Comparison of ENCODE assay signal across 29 cellular contexts in the genomic region with DNA sequence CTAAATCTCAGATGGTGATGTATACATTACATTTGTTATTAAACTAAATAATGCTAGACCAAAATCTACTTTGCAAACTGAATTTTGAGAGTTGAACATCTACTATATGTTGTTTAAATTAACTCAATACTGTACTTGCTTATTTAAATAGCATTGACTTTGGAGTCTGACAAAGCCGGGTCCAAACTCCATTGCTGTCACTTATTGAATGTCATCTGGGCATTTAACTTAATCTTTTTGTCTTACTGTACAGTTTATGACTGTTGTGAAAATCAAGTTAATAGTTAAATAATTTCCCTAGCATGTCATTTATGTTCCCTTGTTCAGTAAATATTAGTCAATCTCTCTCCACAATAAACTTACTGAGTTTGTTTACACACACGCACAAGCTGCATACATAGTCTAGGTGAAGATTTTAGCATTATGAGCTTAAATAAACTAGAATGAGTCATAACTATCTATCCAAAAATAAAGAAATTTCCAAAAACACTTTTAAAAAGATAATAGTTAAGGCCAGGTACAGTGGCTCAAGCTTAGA.
"Had no signal": no experiment of that assay in that cellular context is flagged by ENCODE, and none has a peak within 500 bp of the region (broad histone marks: within the 10 kb centered on the region; RNA-seq: fewer than 3 reads in every experiment).

No MANE protein-coding gene starts in this region.

- DNase-seq: activated B cell treated with CpG ODN at 0.5 μM for 24 hours; activated CD4-positive, alpha-beta T cell treated with anti-CD3 and anti-CD28 coated beads for 1 hour; activated CD4-positive, alpha-beta T cell treated with anti-CD3 and anti-CD28 coated beads, Interleukin-2, amount 10 ng/mL, durations not matched to agents 24 days and 14 days; activated CD4-positive, alpha-beta T cell treated with anti-CD3 and anti-CD28 coated beads, Interleukin-2, amount 50 U/mL, for 48 hours; activated CD8-positive, alpha-beta memory T cell treated with anti-CD3 and anti-CD28 coated beads, Interleukin-2, amount 10 ng/mL, durations not matched to agents 7 days and 5 days; activated gamma-delta T cell; activated naive CD4-positive, alpha-beta T cell treated with anti-CD3 and anti-CD28 coated beads for 36 hours; activated T-cell treated with anti-CD3 and anti-CD28 coated beads, Interleukin-2, amount 50 U/mL, for 24 hours; amygdala; MM.1S; NCI-H146; NCI-H187 treated with DMSO at 0.1 percent for 48 hours; NCI-H2081 treated with DMSO at 0.1 percent for 48 hours; NCI-H2171; NCI-H2227 treated with DMSO at 0.1 percent for 48 hours; NCI-H446 treated with DMSO at 0.1 percent for 48 hours; NCI-H526; OCI-M1; Right ventricle myocardium superior; T-helper 17 cell; T-helper 9 cell had no signal

- H3K27me3 Mint-ChIP-seq: activated B cell treated with CpG ODN at 0.5 μM for 24 hours; activated naive CD8-positive, alpha-beta T cell; activated T-cell treated with anti-CD3 and anti-CD28 coated beads, Interleukin-2, amount 50 U/mL, for 24 hours; brain; central memory CD8-positive, alpha-beta T cell; T-helper 17 cell had no signal

- H3K27ac ChIP-seq: RWPE1, SJSA1 had no signal

- H3K9me3 ChIP-seq: Peyer's patch, SJSA1 had no signal

- H3K36me3 Mint-ChIP-seq: activated CD8-positive, alpha-beta memory T cell treated with anti-CD3 and anti-CD28 coated beads, Interleukin-2, amount 10 ng/mL, durations not matched to agents 7 days and 5 days; activated naive CD8-positive, alpha-beta T cell; brain had no signal

- H3K36me3 ChIP-seq: Peyer's patch, SJSA1 had no signal

- H3K4me3 ChIP-seq: Peyer's patch, SJSA1 had no signal

- H3K27ac Mint-ChIP-seq: activated B cell treated with CpG ODN at 0.5 μM for 24 hours; activated CD4-positive, alpha-beta T cell treated with anti-CD3 and anti-CD28 coated beads, Interleukin-2, amount 10 ng/mL, durations not matched to agents 24 days and 14 days; activated CD8-positive, alpha-beta memory T cell treated with anti-CD3 and anti-CD28 coated beads, Interleukin-2, amount 10 ng/mL, durations not matched to agents 7 days and 5 days; activated naive CD4-positive, alpha-beta T cell treated with anti-CD3 and anti-CD28 coated beads for 36 hours; activated naive CD8-positive, alpha-beta T cell; activated T-cell treated with anti-CD3 and anti-CD28 coated beads, Interleukin-2, amount 50 U/mL, for 24 hours; brain; T-helper 17 cell had no signal

- H3K27me3 ChIP-seq: Peyer's patch, SJSA1 had no signal

- ATAC-seq: activated CD8-positive, alpha-beta memory T cell treated with anti-CD3 and anti-CD28 coated beads, Interleukin-2, amount 10 ng/mL, durations not matched to agents 7 days and 5 days; SK-N-SH treated with all-trans-retinoic acid at 6 μM for 48 hours; T-helper 17 cell had no signal

- H3K9me3 Mint-ChIP-seq: activated B cell treated with CpG ODN at 0.5 μM for 24 hours; activated CD4-positive, alpha-beta T cell treated with anti-CD3 and anti-CD28 coated beads, Interleukin-2, amount 10 ng/mL, durations not matched to agents 24 days and 14 days; activated naive CD4-positive, alpha-beta T cell treated with anti-CD3 and anti-CD28 coated beads for 36 hours; activated T-cell treated with anti-CD3 and anti-CD28 coated beads, Interleukin-2, amount 50 U/mL, for 24 hours; brain; central memory CD8-positive, alpha-beta T cell had no signal

- H3K4me3 Mint-ChIP-seq: activated B cell treated with CpG ODN at 0.5 μM for 24 hours; activated CD4-positive, alpha-beta T cell treated with anti-CD3 and anti-CD28 coated beads, Interleukin-2, amount 10 ng/mL, durations not matched to agents 24 days and 14 days; activated CD8-positive, alpha-beta memory T cell treated with anti-CD3 and anti-CD28 coated beads, Interleukin-2, amount 10 ng/mL, durations not matched to agents 7 days and 5 days; activated naive CD4-positive, alpha-beta T cell treated with anti-CD3 and anti-CD28 coated beads for 36 hours; activated naive CD8-positive, alpha-beta T cell; activated T-cell treated with anti-CD3 and anti-CD28 coated beads, Interleukin-2, amount 50 U/mL, for 24 hours; brain; central memory CD8-positive, alpha-beta T cell; T-helper 17 cell had no signal

- FAIRE-seq: astrocyte had no signal
